In genomic region chr7:39691821-39692220, GRCh38 we compare ENCODE assay signal across 21 cellular contexts.
DNase-seq lines count a peak whose midpoint lies in the region; ATAC-seq, FAIRE-seq and TF ChIP-seq lines count a peak whose summit lies in the region.
"Had no signal": no experiment of that assay in that cellular context is flagged by ENCODE, and none has a peak within 500 bp of the region (broad histone marks: within the 10 kb centered on the region; RNA-seq: fewer than 3 reads in every experiment).

No MANE protein-coding gene starts in this region.

- no peak overlapping the region for H3K27ac Mint-ChIP-seq in astrocyte (ENCODE audit: unreplicated experiment)
- H3K27ac Mint-ChIP-seq in activated CD4-positive, alpha-beta memory T cell treated with anti-CD3 and anti-CD28 coated beads for 36 hours, result no peak overlapping the region
- H3K27ac Mint-ChIP-seq: B cell; T-helper 1 cell treated with Interleukin-12 subunit alpha and Interleukin-12 subunit beta and Interleukin-4 antibody, amounts not matched to agents 30 μg/mL and 1 μg/mL, for 36 hours had no signal

- no peak overlapping the region for H3K9ac ChIP-seq in astrocyte (ENCODE audit: low read length)

- no peak overlapping the region for H3K4me3 ChIP-seq in astrocyte (ENCODE audit: insufficient read depth, low read depth, low read length)
- H3K4me3 ChIP-seq in fibroblast of mammary gland (ENCODE audit: control insufficient read depth, low read depth, low read length), result no peak overlapping the region
- H3K4me3 ChIP-seq in uterus, result no peak overlapping the region
- H3K4me3 ChIP-seq in vagina, result no peak overlapping the region
- H3K4me3 ChIP-seq: pancreas, sigmoid colon had no signal

- H3K27me3 Mint-ChIP-seq in astrocyte (ENCODE audit: low read depth, unreplicated experiment), result no peaks in the 10 kb centered on the region
- H3K27me3 Mint-ChIP-seq in activated CD4-positive, alpha-beta memory T cell treated with anti-CD3 and anti-CD28 coated beads for 36 hours, result no peaks in the 10 kb centered on the region
- H3K27me3 Mint-ChIP-seq: B cell had no signal

- H3K9me3 Mint-ChIP-seq in astrocyte (ENCODE audit: unreplicated experiment), result no peaks in the 10 kb centered on the region
- H3K9me3 Mint-ChIP-seq in activated CD4-positive, alpha-beta memory T cell treated with anti-CD3 and anti-CD28 coated beads for 36 hours, result peaks cover 3% of the 10 kb centered on the region

- H3K36me3 Mint-ChIP-seq in astrocyte (ENCODE audit: low read depth, unreplicated experiment), result peaks cover 33% of the 10 kb centered on the region
- peaks cover 49% of the 10 kb centered on the region for H3K36me3 Mint-ChIP-seq in activated CD4-positive, alpha-beta memory T cell treated with anti-CD3 and anti-CD28 coated beads for 36 hours

- peaks cover 8% of the 10 kb centered on the region for H3K79me2 ChIP-seq in astrocyte (ENCODE audit: insufficient read depth, low read length)

- TF ChIP-seq CTCF in astrocyte (IDR thresholded peaks at IDR 0.05; ENCODE audit: insufficient read depth, low read depth, low read length) (no peak), fibroblast of mammary gland (conservative IDR thresholded peaks at IDR 0.05; ENCODE audit: control insufficient read depth, insufficient read depth, low read depth, low read length) (no peak), uterus (IDR thresholded peaks at IDR 0.05) (no peak), vagina (IDR thresholded peaks at IDR 0.05) (no peak)

- H4K20me1 ChIP-seq in astrocyte (ENCODE audit: insufficient read depth, low read length), result peaks cover 8% of the 10 kb centered on the region

- ATAC-seq in GM18907 (IDR thresholded peaks at IDR 0.05; ENCODE audit: unreplicated experiment), result no peak
- ATAC-seq: left ventricle myocardium superior, pancreas had no signal

- H2AFZ ChIP-seq in astrocyte (ENCODE audit: low read depth, low read length), result no peak overlapping the region

- peaks cover 10% of the 10 kb centered on the region for H3K4me1 Mint-ChIP-seq in astrocyte (ENCODE audit: low read depth, unreplicated experiment)
- peaks cover 11% of the 10 kb centered on the region for H3K4me1 Mint-ChIP-seq in activated CD4-positive, alpha-beta memory T cell treated with anti-CD3 and anti-CD28 coated beads for 36 hours (ENCODE audit: low read depth)
- H3K4me1 Mint-ChIP-seq: B cell had no signal

- DNase-seq in AG08395 (ENCODE audit: low spot score) (peak; percentile 34), HCEC 1CT (peak; percentile 83), astrocyte (ENCODE audit: low read depth) (peak; percentile 68), fibroblast of mammary gland (ENCODE audit: low read depth) (peak; percentile 70), uterus (no peak), vagina (ENCODE audit: extremely low spot score in 2 of 2) (no peak)
- no peak for DNase-seq in activated CD4-positive, alpha-beta memory T cell treated with anti-CD3 and anti-CD28 coated beads for 36 hours
- DNase-seq: activated CD8-positive, alpha-beta memory T cell treated with anti-CD3 and anti-CD28 coated beads for 24 hours; GOT3; left ventricle myocardium superior; NCI-H1436; NCI-H345; pancreas; Right ventricle myocardium superior; sigmoid colon; stimulated activated CD4-positive, alpha-beta T cell treated with anti-CD3 and anti-CD28 coated beads, Interleukin-2, amount 100 ng/mL, for 48 hours; substantia nigra; WERI-Rb-1 had no signal

- H3K4me1 ChIP-seq in astrocyte (ENCODE audit: insufficient read depth, low read length), result peaks cover 9% of the 10 kb centered on the region
- H3K4me1 ChIP-seq in uterus, result no peaks in the 10 kb centered on the region
- no peaks in the 10 kb centered on the region for H3K4me1 ChIP-seq in vagina
- H3K4me1 ChIP-seq: pancreas, sigmoid colon had no signal

- H3K27ac ChIP-seq in astrocyte (ENCODE audit: low read depth, low read length) (peak overlapping the region; percentile 15), uterus (no peak overlapping the region), vagina (no peak overlapping the region)
- H3K27ac ChIP-seq: pancreas, sigmoid colon, WERI-Rb-1 had no signal

- H3K4me2 ChIP-seq in astrocyte (ENCODE audit: low read length), result no peak overlapping the region

- peak; percentile 59 for FAIRE-seq in astrocyte (lab: Jason Lieb, UNC)
- FAIRE-seq: pancreas had no signal

- H3K4me3 Mint-ChIP-seq in astrocyte (ENCODE audit: unreplicated experiment), result no peak overlapping the region
- no peak overlapping the region for H3K4me3 Mint-ChIP-seq in activated CD4-positive, alpha-beta memory T cell treated with anti-CD3 and anti-CD28 coated beads for 36 hours
- H3K4me3 Mint-ChIP-seq: B cell; T-helper 1 cell treated with Interleukin-12 subunit alpha and Interleukin-12 subunit beta and Interleukin-4 antibody, amounts not matched to agents 30 μg/mL and 1 μg/mL, for 36 hours had no signal

- H3K27me3 ChIP-seq in astrocyte (ENCODE audit: insufficient read depth, low read length) (no peaks in the 10 kb centered on the region), uterus (no peaks in the 10 kb centered on the region), vagina (no peaks in the 10 kb centered on the region)
- H3K27me3 ChIP-seq: pancreas, sigmoid colon had no signal

- CTCF ChIA-PET in activated CD4-positive, alpha-beta memory T cell treated with anti-CD3 and anti-CD28 coated beads for 36 hours (lab: Charles Lee), result interaction anchor here (2.1 kb wide), 1 partner anchor 112 kb away, joined by 5 read pairs; no protein-coding TSS in a partner anchor

- intact Hi-C loops in uterus (cut with DNase I; ENCODE audit: low total_unique reads), result no loop called here
- intact Hi-C loops in vagina (cut with DNase I), result no loop called here
- intact Hi-C loops in activated CD4-positive, alpha-beta memory T cell treated with anti-CD3 and anti-CD28 coated beads for 36 hours (cut with micrococcal nuclease), result loop anchor here (2.0 kb wide), 1 partner anchor 41 kb away; no protein-coding TSS in a partner anchor

- H3K9me3 ChIP-seq in astrocyte (ENCODE audit: insufficient read depth, low read depth, low read length), result no peaks in the 10 kb centered on the region
- H3K9me3 ChIP-seq in uterus, result no peaks in the 10 kb centered on the region
- no peaks in the 10 kb centered on the region for H3K9me3 ChIP-seq in vagina
- H3K9me3 ChIP-seq: pancreas, sigmoid colon had no signal

- TF ChIP-seq POLR2A in uterus (IDR thresholded peaks at IDR 0.05) (no peak), vagina (IDR thresholded peaks at IDR 0.05) (no peak)

- H3K36me3 ChIP-seq in astrocyte (ENCODE audit: insufficient read depth, low read length) (peaks cover 24% of the 10 kb centered on the region), uterus (no peaks in the 10 kb centered on the region), vagina (peaks cover 0 to 21% of the 10 kb centered on the region in 2 donors)

- POLR2A ChIA-PET in activated CD4-positive, alpha-beta memory T cell treated with anti-CD3 and anti-CD28 coated beads for 36 hours (lab: Charles Lee), result no interaction called here

Comparison
In these comparisons a context has a peak if more than half of its experiments do, and no peak if none do; other contexts are left out.
1. DNase-seq: peak in AG08395 (single experiment), HCEC 1CT (single experiment), astrocyte (single experiment) and fibroblast of mammary gland (single experiment); none in uterus (0 of 2), vagina (0 of 2) and activated CD4-positive, alpha-beta memory T cell treated with anti-CD3 and anti-CD28 coated beads for 36 hours (single experiment).